Comparison of ENCODE assay signal across 28 cellular contexts in the genomic region with DNA sequence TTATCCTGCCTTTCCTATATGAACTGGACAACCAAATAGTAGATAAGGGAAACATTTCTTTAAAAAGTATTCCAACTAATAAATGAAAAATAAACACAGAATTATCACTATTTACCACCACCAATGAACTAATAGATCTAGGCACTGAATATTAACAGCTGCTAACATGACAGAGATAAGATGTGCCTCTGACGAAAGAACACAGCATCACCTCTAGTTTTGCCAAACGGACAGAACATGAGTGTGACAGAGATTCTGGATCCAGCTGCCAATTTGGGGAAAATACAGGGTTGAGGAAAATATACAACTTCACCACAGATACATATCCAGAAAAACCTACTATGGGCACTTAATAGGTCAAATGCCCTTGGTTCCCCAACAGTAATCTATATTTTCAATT.
"Had no signal": no experiment of that assay in that cellular context is flagged by ENCODE, and none has a peak within 500 bp of the region (broad histone marks: within the 10 kb centered on the region; RNA-seq: fewer than 3 reads in every experiment).

No MANE protein-coding gene starts in this region.

- H3K4me1 ChIP-seq: body of pancreas, colonic mucosa had no signal

- DNase-seq: activated CD4-positive, alpha-beta memory T cell treated with anti-CD3 and anti-CD28 coated beads for 36 hours; activated CD4-positive, alpha-beta T cell treated with anti-CD3 and anti-CD28 coated beads for 36 hours; activated CD4-positive, alpha-beta T cell treated with anti-CD3 and anti-CD28 coated beads, Interleukin-2, amount 10 ng/mL, durations not matched to agents 24 days and 14 days; activated CD4-positive, CD25-positive, alpha-beta regulatory T cell; activated CD4-positive, CD25-positive, alpha-beta regulatory T cell treated with anti-CD3 and anti-CD28 coated beads, Interleukin-2, amount 50 U/mL, for 72 hours; activated CD8-positive, alpha-beta memory T cell treated with anti-CD3 and anti-CD28 coated beads, Interleukin-2, amount 10 ng/mL, durations not matched to agents 7 days and 5 days; activated CD8-positive, alpha-beta memory T cell treated with anti-CD3 and anti-CD28 coated beads, Interleukin-2, amount 50 U/mL, for 4 hours; activated CD8-positive, alpha-beta T cell treated with anti-CD3 and anti-CD28 coated beads, Interleukin-2, amount 10 ng/mL, durations not matched to agents 7 days and 5 days; activated effector memory CD4-positive, alpha-beta T cell treated with anti-CD3 and anti-CD28 coated beads, Interleukin-2, amount 50 U/mL, for 16 hours; activated naive CD4-positive, alpha-beta T cell treated with anti-CD3 and anti-CD28 coated beads for 36 hours; activated naive CD8-positive, alpha-beta T cell treated with anti-CD3 and anti-CD28 coated beads for 36 hours; activated naive CD8-positive, alpha-beta T cell treated with anti-CD3 and anti-CD28 coated beads, Interleukin-2, amount 50 U/mL, for 24 hours; activated T-cell treated with anti-CD3 and anti-CD28 coated beads, Interleukin-2, amount 50 U/mL, for 1 hour; activated T-cell treated with anti-CD3 and anti-CD28 coated beads, Interleukin-2, amount 50 U/mL, for 48 hours; adrenal gland; amygdala; aorta; body of pancreas; central memory CD4-positive, alpha-beta T cell; cerebellar nuclear complex; colonic mucosa; effector CD8-positive, alpha-beta T cell; foreskin fibroblast; T-helper 2 cell had no signal

- ATAC-seq: activated CD4-positive, alpha-beta T cell treated with anti-CD3 and anti-CD28 coated beads for 36 hours; activated CD8-positive, alpha-beta memory T cell treated with anti-CD3 and anti-CD28 coated beads, Interleukin-2, amount 10 ng/mL, durations not matched to agents 7 days and 5 days; activated CD8-positive, alpha-beta T cell treated with anti-CD3 and anti-CD28 coated beads, Interleukin-2, amount 10 ng/mL, durations not matched to agents 7 days and 5 days; activated naive CD8-positive, alpha-beta T cell treated with anti-CD3 and anti-CD28 coated beads, Interleukin-2, amount 50 U/mL, for 24 hours; body of pancreas; esophagus mucosa had no signal

- H3K27me3 Mint-ChIP-seq: activated CD4-positive, alpha-beta memory T cell treated with anti-CD3 and anti-CD28 coated beads for 36 hours; activated CD4-positive, alpha-beta T cell treated with anti-CD3 and anti-CD28 coated beads for 36 hours; activated CD4-positive, alpha-beta T cell treated with anti-CD3 and anti-CD28 coated beads, Interleukin-2, amount 10 ng/mL, durations not matched to agents 24 days and 14 days; activated CD8-positive, alpha-beta memory T cell treated with anti-CD3 and anti-CD28 coated beads, Interleukin-2, amount 10 ng/mL, durations not matched to agents 7 days and 5 days; activated naive CD4-positive, alpha-beta T cell treated with anti-CD3 and anti-CD28 coated beads, Interleukin-2, amount 50 U/mL, for 24 hours; activated naive CD8-positive, alpha-beta T cell treated with anti-CD3 and anti-CD28 coated beads for 36 hours; activated naive CD8-positive, alpha-beta T cell treated with anti-CD3 and anti-CD28 coated beads, Interleukin-2, amount 50 U/mL, for 24 hours had no signal

- H3K27me3 ChIP-seq: adrenal gland, body of pancreas, colonic mucosa had no signal

- H3K9me3 ChIP-seq: adrenal gland, body of pancreas, colonic mucosa had no signal

- H3K27ac ChIP-seq: adrenal gland, body of pancreas, colonic mucosa had no signal

- H3K27ac Mint-ChIP-seq: activated CD4-positive, alpha-beta memory T cell treated with anti-CD3 and anti-CD28 coated beads for 36 hours; activated CD4-positive, alpha-beta T cell treated with anti-CD3 and anti-CD28 coated beads for 36 hours; activated CD4-positive, alpha-beta T cell treated with anti-CD3 and anti-CD28 coated beads, Interleukin-2, amount 10 ng/mL, durations not matched to agents 24 days and 14 days; activated CD8-positive, alpha-beta memory T cell treated with anti-CD3 and anti-CD28 coated beads, Interleukin-2, amount 10 ng/mL, durations not matched to agents 7 days and 5 days; activated CD8-positive, alpha-beta T cell treated with anti-CD3 and anti-CD28 coated beads, Interleukin-2, amount 10 ng/mL, durations not matched to agents 7 days and 5 days; activated naive CD4-positive, alpha-beta T cell treated with anti-CD3 and anti-CD28 coated beads for 36 hours; activated naive CD4-positive, alpha-beta T cell treated with anti-CD3 and anti-CD28 coated beads, Interleukin-2, amount 50 U/mL, for 24 hours; activated naive CD8-positive, alpha-beta T cell treated with anti-CD3 and anti-CD28 coated beads for 36 hours; activated naive CD8-positive, alpha-beta T cell treated with anti-CD3 and anti-CD28 coated beads, Interleukin-2, amount 50 U/mL, for 24 hours; activated T-helper 1 cell treated with anti-CD3 and anti-CD28 coated beads, Interleukin-12 subunit alpha, Interleukin-12 subunit beta, Interleukin-2, Interleukin-4 antibody, amounts not matched to agents 30 ng/mL and 10 ng/mL and 1 ng/mL, durations not matched to agents 14 hours and 24 hours and 36 hours; activated T-helper 2 cell treated with anti-CD3 and anti-CD28 coated beads, Interferon-gamma antibody, Interleukin-2, Interleukin-4, amounts not matched to agents 10 μg/mL and 5 μg/mL and 100 μg/mL, durations not matched to agents 14 hours and 24 hours and 36 hours had no signal

- H3K4me3 ChIP-seq: adrenal gland, body of pancreas, colonic mucosa had no signal

- H3K4me1 Mint-ChIP-seq: activated CD4-positive, alpha-beta T cell treated with anti-CD3 and anti-CD28 coated beads for 36 hours; activated naive CD8-positive, alpha-beta T cell treated with anti-CD3 and anti-CD28 coated beads, Interleukin-2, amount 50 U/mL, for 24 hours had no signal

- H3K9me3 Mint-ChIP-seq: activated CD4-positive, alpha-beta memory T cell treated with anti-CD3 and anti-CD28 coated beads for 36 hours; activated CD4-positive, alpha-beta T cell treated with anti-CD3 and anti-CD28 coated beads, Interleukin-2, amount 10 ng/mL, durations not matched to agents 24 days and 14 days; activated naive CD4-positive, alpha-beta T cell treated with anti-CD3 and anti-CD28 coated beads for 36 hours; activated naive CD4-positive, alpha-beta T cell treated with anti-CD3 and anti-CD28 coated beads, Interleukin-2, amount 50 U/mL, for 24 hours; activated naive CD8-positive, alpha-beta T cell treated with anti-CD3 and anti-CD28 coated beads for 36 hours; activated naive CD8-positive, alpha-beta T cell treated with anti-CD3 and anti-CD28 coated beads, Interleukin-2, amount 50 U/mL, for 24 hours; activated T-helper 1 cell treated with anti-CD3 and anti-CD28 coated beads, Interleukin-12 subunit alpha, Interleukin-12 subunit beta, Interleukin-2, Interleukin-4 antibody, amounts not matched to agents 30 ng/mL and 10 ng/mL and 1 ng/mL, durations not matched to agents 14 hours and 24 hours and 36 hours; activated T-helper 2 cell treated with anti-CD3 and anti-CD28 coated beads, Interferon-gamma antibody, Interleukin-2, Interleukin-4, amounts not matched to agents 10 μg/mL and 5 μg/mL and 100 μg/mL, durations not matched to agents 14 hours and 24 hours and 36 hours had no signal

- H3K4me3 Mint-ChIP-seq: activated CD4-positive, alpha-beta memory T cell treated with anti-CD3 and anti-CD28 coated beads for 36 hours; activated CD4-positive, alpha-beta T cell treated with anti-CD3 and anti-CD28 coated beads for 36 hours; activated CD4-positive, alpha-beta T cell treated with anti-CD3 and anti-CD28 coated beads, Interleukin-2, amount 10 ng/mL, durations not matched to agents 24 days and 14 days; activated CD8-positive, alpha-beta memory T cell treated with anti-CD3 and anti-CD28 coated beads, Interleukin-2, amount 10 ng/mL, durations not matched to agents 7 days and 5 days; activated CD8-positive, alpha-beta T cell treated with anti-CD3 and anti-CD28 coated beads, Interleukin-2, amount 10 ng/mL, durations not matched to agents 7 days and 5 days; activated naive CD4-positive, alpha-beta T cell treated with anti-CD3 and anti-CD28 coated beads for 36 hours; activated naive CD4-positive, alpha-beta T cell treated with anti-CD3 and anti-CD28 coated beads, Interleukin-2, amount 50 U/mL, for 24 hours; activated naive CD8-positive, alpha-beta T cell treated with anti-CD3 and anti-CD28 coated beads for 36 hours; activated naive CD8-positive, alpha-beta T cell treated with anti-CD3 and anti-CD28 coated beads, Interleukin-2, amount 50 U/mL, for 24 hours; activated T-helper 1 cell treated with anti-CD3 and anti-CD28 coated beads, Interleukin-12 subunit alpha, Interleukin-12 subunit beta, Interleukin-2, Interleukin-4 antibody, amounts not matched to agents 30 ng/mL and 10 ng/mL and 1 ng/mL, durations not matched to agents 14 hours and 24 hours and 36 hours had no signal
